23 cellular contexts compared by ENCODE assay signal in genomic region chr22:36404436-36404835, GRCh38. TPM values are rescaled to one million over a fixed set of nuclear protein-coding genes. Genes with fewer than 3 reads are reported as not detected.
DNase-seq lines count a peak whose midpoint lies in the region; ATAC-seq and TF ChIP-seq lines count a peak whose summit lies in the region.
"Had no signal": no experiment of that assay in that cellular context is flagged by ENCODE, and none has a peak within 500 bp of the region (broad histone marks: within the 10 kb centered on the region; RNA-seq: fewer than 3 reads in every experiment).

No MANE protein-coding gene starts in this region.

- TF ChIP-seq POLR2A in lower leg skin (IDR thresholded peaks at IDR 0.05): no peak

- no peak for DNase-seq in activated naive CD8-positive, alpha-beta T cell treated with anti-CD3 and anti-CD28 coated beads, Interleukin-2, amount 50 U/mL, for 24 hours
- DNase-seq in T-cell (no peak), lower leg skin (ENCODE audit: low spot score in 2 of 2) (no peak)
- no peak for DNase-seq in naive thymus-derived CD8-positive, alpha-beta T cell
- DNase-seq: activated CD4-positive, CD25-positive, alpha-beta regulatory T cell treated with anti-CD3 and anti-CD28 coated beads, Interleukin-2, amount 50 U/mL, for 72 hours; activated CD8-positive, alpha-beta memory T cell treated with anti-CD3 and anti-CD28 coated beads, Interleukin-2, amount 50 U/mL, for 4 hours; Caco-2; effector CD4-positive, alpha-beta T cell; EL; GM23248; left cardiac atrium; NCI-H524 treated with DMSO at 0.1 percent for 48 hours; small intestine; stimulated activated CD4-positive, alpha-beta T cell treated with anti-CD3 and anti-CD28 coated beads, Interleukin-4, amount 100 ng/mL, for 24 hours; T1000 had no signal

- no peaks in the 10 kb centered on the region for H3K9me3 Mint-ChIP-seq in activated naive CD8-positive, alpha-beta T cell (ENCODE audit: low read depth)
- no peaks in the 10 kb centered on the region for H3K9me3 Mint-ChIP-seq in activated naive CD8-positive, alpha-beta T cell treated with anti-CD3 and anti-CD28 coated beads, Interleukin-2, amount 50 U/mL, for 24 hours
- H3K9me3 Mint-ChIP-seq in T-cell: no peaks in the 10 kb centered on the region
- H3K9me3 Mint-ChIP-seq in naive thymus-derived CD8-positive, alpha-beta T cell: no peaks in the 10 kb centered on the region
- H3K9me3 Mint-ChIP-seq: mesothelial cell of epicardium, neural progenitor cell had no signal

- H3K4me1 Mint-ChIP-seq in activated naive CD8-positive, alpha-beta T cell (ENCODE audit: low read depth): peaks cover 48% of the 10 kb centered on the region
- H3K4me1 Mint-ChIP-seq in activated naive CD8-positive, alpha-beta T cell treated with anti-CD3 and anti-CD28 coated beads, Interleukin-2, amount 50 U/mL, for 24 hours: peaks cover 52% of the 10 kb centered on the region
- peaks cover 44 to 56% (median 46%) of the 10 kb centered on the region in 3 donors for H3K4me1 Mint-ChIP-seq in T-cell
- peaks cover 21 to 62% (median 51%) of the 10 kb centered on the region in 4 donors for H3K4me1 Mint-ChIP-seq in naive thymus-derived CD8-positive, alpha-beta T cell

- 77 to 91% methylated on average over 7 to 8 of the region's 8 CpGs for WGBS in lower leg skin, 2 donors

- ATAC-seq in activated naive CD8-positive, alpha-beta T cell treated with anti-CD3 and anti-CD28 coated beads, Interleukin-2, amount 50 U/mL, for 24 hours: no peak
- no peak for ATAC-seq in T-cell (replicated peaks in 1 of 4)
- no peak for ATAC-seq in naive thymus-derived CD8-positive, alpha-beta T cell
- ATAC-seq in HG02938 (IDR thresholded peaks at IDR 0.05; ENCODE audit: unreplicated experiment): no peak
- ATAC-seq in GM18867 (IDR thresholded peaks at IDR 0.05; ENCODE audit: unreplicated experiment): no peak
- no peak for ATAC-seq in GM21367 (IDR thresholded peaks at IDR 0.05; ENCODE audit: unreplicated experiment)
- ATAC-seq: left cardiac atrium had no signal

- no peaks in the 10 kb centered on the region for H3K36me3 Mint-ChIP-seq in activated naive CD8-positive, alpha-beta T cell
- H3K36me3 Mint-ChIP-seq in activated naive CD8-positive, alpha-beta T cell treated with anti-CD3 and anti-CD28 coated beads, Interleukin-2, amount 50 U/mL, for 24 hours (ENCODE audit: low read depth): no peaks in the 10 kb centered on the region
- no peaks in the 10 kb centered on the region for H3K36me3 Mint-ChIP-seq in T-cell
- H3K36me3 Mint-ChIP-seq in naive thymus-derived CD8-positive, alpha-beta T cell: no peaks in the 10 kb centered on the region
- H3K36me3 Mint-ChIP-seq: mesothelial cell of epicardium, neural progenitor cell had no signal

- TF ChIP-seq CTCF in lower leg skin (IDR thresholded peaks at IDR 0.05): no peak

- peak overlapping the region; percentile 35 for H3K4me3 Mint-ChIP-seq in activated naive CD8-positive, alpha-beta T cell
- H3K4me3 Mint-ChIP-seq in activated naive CD8-positive, alpha-beta T cell treated with anti-CD3 and anti-CD28 coated beads, Interleukin-2, amount 50 U/mL, for 24 hours: no peak overlapping the region
- H3K4me3 Mint-ChIP-seq in T-cell: peak overlapping the region in 1 of 3 donors; percentile 54
- peak overlapping the region in 5 of 10 donors; percentile 33 to 70 (median 52) for H3K4me3 Mint-ChIP-seq in naive thymus-derived CD8-positive, alpha-beta T cell
- H3K4me3 Mint-ChIP-seq: mesothelial cell of epicardium, neural progenitor cell had no signal

- intact Hi-C loops in lower leg skin (cut with DNase I; ENCODE audit: low total_unique reads): no loop called here

- CTCF ChIA-PET in T-cell (lab: Charles Lee): interaction anchor here in 1 of 2 donors (1.1 kb wide), 1 partner anchor 19 kb away, joined by 3 read pairs; no protein-coding TSS in a partner anchor

- POLR2A ChIA-PET in T-cell (lab: Charles Lee): interaction anchor here in 1 of 2 donors (0.6 kb wide), 1 partner anchor 50 kb away, joined by 3 read pairs; no protein-coding TSS in a partner anchor
- POLR2A ChIA-PET in naive thymus-derived CD8-positive, alpha-beta T cell (lab: Charles Lee): interaction anchor here (0.9 to 4.1 kb wide), 8 partner anchors 11 to 97 kb away, joined by 3 to 35 read pairs (median 10); partner anchors contain the start of gene MYH9

- H3K4me3 ChIP-seq in lower leg skin (ENCODE audit: low read depth, poor library complexity, severe bottlenecking): no peak overlapping the region
- H3K4me3 ChIP-seq: GM23248, neural progenitor cell, SJSA1, vagina had no signal

- no peaks in the 10 kb centered on the region for H3K27me3 Mint-ChIP-seq in activated naive CD8-positive, alpha-beta T cell
- no peaks in the 10 kb centered on the region for H3K27me3 Mint-ChIP-seq in activated naive CD8-positive, alpha-beta T cell treated with anti-CD3 and anti-CD28 coated beads, Interleukin-2, amount 50 U/mL, for 24 hours
- no peaks in the 10 kb centered on the region for H3K27me3 Mint-ChIP-seq in T-cell
- no peaks in the 10 kb centered on the region for H3K27me3 Mint-ChIP-seq in naive thymus-derived CD8-positive, alpha-beta T cell

- peak overlapping the region; percentile 88 for H3K27ac Mint-ChIP-seq in activated naive CD8-positive, alpha-beta T cell
- H3K27ac Mint-ChIP-seq in activated naive CD8-positive, alpha-beta T cell treated with anti-CD3 and anti-CD28 coated beads, Interleukin-2, amount 50 U/mL, for 24 hours: no peak overlapping the region
- H3K27ac Mint-ChIP-seq in T-cell: peak overlapping the region; percentile 91 to 97
- H3K27ac Mint-ChIP-seq in naive thymus-derived CD8-positive, alpha-beta T cell: peak overlapping the region in 9 of 10 donors; percentile 88 to 97 (median 91)
- H3K27ac Mint-ChIP-seq: mesothelial cell of epicardium, neural progenitor cell had no signal

RNA-seq across cellular contexts. Expression of gene MYH9, which starts 16.7 kb away (rescaled TPM):
- total RNA-seq in T-cell (1,000 to 10,000 TPM in 2 of 5 donors, 100 to 1,000 TPM in 3; 816 to 1,109 (median 896) TPM), lower leg skin (100 to 1,000 TPM; 258 to 335 (median 307) TPM)
- 100 to 1,000 TPM; 711 to 718 TPM for total RNA-seq in naive thymus-derived CD8-positive, alpha-beta T cell
- polyA plus RNA-seq in naive thymus-derived CD8-positive, alpha-beta T cell: 100 to 1,000 TPM in 2 of 3 donors, 10 to 100 TPM in 1; 51.2 to 389 (median 105) TPM
